Comparison of ENCODE assay signal across 21 cellular contexts in genomic region chr15:62280625-62281024, GRCh38.
DNase-seq lines count a peak whose midpoint lies in the region; ATAC-seq, FAIRE-seq and TF ChIP-seq lines count a peak whose summit lies in the region.
"Had no signal": no experiment of that assay in that cellular context is flagged by ENCODE, and none has a peak within 500 bp of the region (broad histone marks: within the 10 kb centered on the region; RNA-seq: fewer than 3 reads in every experiment).

No MANE protein-coding gene starts in this region.

- no peaks in the 10 kb centered on the region for H3K9me3 ChIP-seq in liver (ENCODE audit: control insufficient read depth in 4 of 4, low read length in 3 of 4)
- H3K9me3 ChIP-seq in HepG2 (ENCODE audit: low read length): no peaks in the 10 kb centered on the region
- no peaks in the 10 kb centered on the region for H3K9me3 ChIP-seq in K562 (replicated peaks; ENCODE audit: control insufficient read depth, insufficient read depth, low read depth, low read length)
- no peaks in the 10 kb centered on the region for H3K9me3 ChIP-seq in small intestine (ENCODE audit: control insufficient read depth, low read depth)
- H3K9me3 ChIP-seq: SK-N-SH had no signal

- H3K36me3 ChIP-seq in liver (ENCODE audit: control insufficient read depth in 4 of 4, insufficient read depth in 3 of 4, low read depth in 1 of 4, low read length in 3 of 4): no peaks in the 10 kb centered on the region
- H3K36me3 ChIP-seq in HepG2 (replicated peaks in 1 of 2; ENCODE audit: control insufficient read depth in 1 of 2, insufficient read depth in 2 of 2, low read length in 2 of 2): no peaks in the 10 kb centered on the region
- no peaks in the 10 kb centered on the region for H3K36me3 ChIP-seq in K562 (ENCODE audit: control insufficient read depth, insufficient read depth, low read length)
- H3K36me3 ChIP-seq in small intestine (ENCODE audit: control insufficient read depth in 2 of 2, insufficient read depth in 2 of 2, low read length in 2 of 2): no peaks in the 10 kb centered on the region

- DNase-seq in HepG2 (ENCODE audit: low spot score) (no peak), NCI-H748 (lab: John Stamatoyannopoulos, UW; ENCODE audit: unreplicated experiment) (peak; percentile 72), K562 (ENCODE audit: extremely low read depth in 1 of 4, low spot score in 3 of 4) (no peak), small intestine (peak; percentile 40)
- DNase-seq in activated CD8-positive, alpha-beta memory T cell treated with anti-CD3 and anti-CD28 coated beads, Interleukin-2, amount 10 ng/mL, durations not matched to agents 7 days and 5 days: no peak
- no peak for DNase-seq in activated T-cell treated with anti-CD3 and anti-CD28 coated beads, Interleukin-2, amount 50 U/mL, for 48 hours
- DNase-seq: ACHN; C1 segment of cervical spinal cord; CD8-positive, alpha-beta memory T cell; DMS79; H9; NCI-H1092; NCI-H1694 treated with DMSO at 0.1 percent for 48 hours; NCI-H2107; NCI-H446; NK-92 treated with Interleukin-12 subunit alpha and Interleukin-12 subunit beta, amount 100 ng/mL, for 24 hours; Right ventricle myocardium superior; SK-N-SH had no signal

- peaks cover 35% of the 10 kb centered on the region for H3K27me3 Mint-ChIP-seq in activated CD8-positive, alpha-beta memory T cell treated with anti-CD3 and anti-CD28 coated beads, Interleukin-2, amount 10 ng/mL, durations not matched to agents 7 days and 5 days

- TF ChIP-seq RAD21 in liver (IDR thresholded peaks at IDR 0.05) (peak; percentile 23 to 63), HepG2 (CRISPR knock-in tag; IDR thresholded peaks at IDR 0.05) (no peak), K562 (CRISPR knock-in tag; conservative IDR thresholded peaks at IDR 0.05 in 1 of 2, IDR thresholded peaks at IDR 0.05 in 1 of 2) (no peak)

- H3K9me3 Mint-ChIP-seq in activated CD8-positive, alpha-beta memory T cell treated with anti-CD3 and anti-CD28 coated beads, Interleukin-2, amount 10 ng/mL, durations not matched to agents 7 days and 5 days (ENCODE audit: low read depth): no peaks in the 10 kb centered on the region
- H3K9me3 Mint-ChIP-seq: T-helper 2 cell treated with Interferon-gamma antibody and Interleukin-4, amounts not matched to agents 5 μg/mL and 100 μg/mL, for 36 hours had no signal

- no peaks in the 10 kb centered on the region for H3K9me1 ChIP-seq in K562 (ENCODE audit: control insufficient read depth, insufficient read depth, low read length)

- H3K4me2 ChIP-seq in HepG2 (ENCODE audit: low read depth, low read length) (no peak overlapping the region), K562 (ENCODE audit: insufficient read depth, low read length) (no peak overlapping the region)
- H3K4me2 ChIP-seq: SK-N-SH had no signal

- no peak overlapping the region for H3K4me3 ChIP-seq in liver (ENCODE audit: low read depth in 1 of 3, low read length in 3 of 3)
- no peak overlapping the region for H3K4me3 ChIP-seq in HepG2 (replicated peaks in 1 of 3; ENCODE audit: insufficient read depth in 1 of 3, low read depth in 2 of 3, low read length in 3 of 3)
- no peak overlapping the region for H3K4me3 ChIP-seq in K562
- no peak overlapping the region for H3K4me3 ChIP-seq in small intestine (ENCODE audit: low read depth in 1 of 2, low read length in 2 of 2)

- TF ChIP-seq POLR2A in HepG2 (IDR thresholded peaks at IDR 0.05; ENCODE audit: insufficient read depth in 1 of 2, low read depth in 2 of 2, low read length in 2 of 2): no peak
- no peak for TF ChIP-seq POLR2A in K562 (conservative IDR thresholded peaks at IDR 0.05)

- H3K4me1 ChIP-seq in liver (ENCODE audit: control insufficient read depth in 4 of 4, insufficient read depth in 4 of 4, low read length in 3 of 4) (peaks cover 0 to 11% (median 2%) of the 10 kb centered on the region in 4 donors), HepG2 (ENCODE audit: insufficient read depth, low read length) (no peaks in the 10 kb centered on the region), K562 (replicated peaks in 1 of 2; ENCODE audit: control insufficient read depth in 2 of 2, insufficient read depth in 2 of 2, low read length in 2 of 2) (no peaks in the 10 kb centered on the region), small intestine (ENCODE audit: control insufficient read depth in 2 of 2, insufficient read depth in 1 of 2, low read depth in 1 of 2, low read length in 1 of 2) (no peaks in the 10 kb centered on the region)

- WGBS in liver: 43% methylated on average over 5 of the region's 5 CpGs
- 32% methylated on average over 5 of the region's 5 CpGs for WGBS in HepG2 (ENCODE audit: low lambda C conversion rate)
- 0% methylated on average over 5 of the region's 5 CpGs for WGBS in K562 (ENCODE audit: insufficient coverage, low coverage, missing lambda C conversion rate)
- 27 to 72% (median 43%) methylated on average over 5 of the region's 5 CpGs for WGBS in small intestine, 3 donors

- TF ChIP-seq EP300 in HepG2 (IDR thresholded peaks at IDR 0.05; ENCODE audit: low read depth in 2 of 2, low read length in 2 of 2): no peak
- no peak for TF ChIP-seq EP300 in HepG2 (CRISPR knock-in tag; IDR thresholded peaks at IDR 0.05; ENCODE audit: borderline replicate concordance)
- TF ChIP-seq EP300 in K562 (IDR thresholded peaks at IDR 0.05; ENCODE audit: low read length): no peak

- no peak overlapping the region for H3K9ac ChIP-seq in liver (ENCODE audit: low read depth in 1 of 2, low read length in 2 of 2)
- no peak overlapping the region for H3K9ac ChIP-seq in HepG2 (ENCODE audit: insufficient read depth, low read depth, low read length)
- no peak overlapping the region for H3K9ac ChIP-seq in K562 (ENCODE audit: insufficient read depth in 1 of 2, low read depth in 2 of 2, low read length in 2 of 2)
- H3K9ac ChIP-seq: SK-N-SH had no signal

- no peak overlapping the region for H3K4me3 Mint-ChIP-seq in activated CD8-positive, alpha-beta memory T cell treated with anti-CD3 and anti-CD28 coated beads, Interleukin-2, amount 10 ng/mL, durations not matched to agents 7 days and 5 days
- H3K4me3 Mint-ChIP-seq: CD8-positive, alpha-beta memory T cell; H9; T-helper 2 cell treated with Interferon-gamma antibody and Interleukin-4, amounts not matched to agents 5 μg/mL and 100 μg/mL, for 36 hours had no signal

- in situ Hi-C loops in HepG2 (cut with HindIII; ENCODE audit: extremely low pct_ligation_motif_present, low pct_unique_long_range_greater_than_20kb): no loop called here
- in situ Hi-C loops in K562 (cut with MboI): no loop called here

- POLR2A ChIA-PET in HepG2 (lab: Yijun Ruan, JAX): no interaction called here
- POLR2A ChIA-PET in K562 (lab: Yijun Ruan, JAX): no interaction called here

- no peaks in the 10 kb centered on the region for H3K79me2 ChIP-seq in HepG2 (ENCODE audit: insufficient read depth, low read length)
- no peaks in the 10 kb centered on the region for H3K79me2 ChIP-seq in K562 (ENCODE audit: control insufficient read depth, insufficient read depth, low read length)

- no TSS peak for BruUV-seq in HepG2 (replicated peaks; lab: Mats Ljungman, UMichigan)
- no TSS peak for BruUV-seq in K562 (replicated peaks; lab: Mats Ljungman, UMichigan)

- CTCF ChIA-PET in HepG2 (lab: Yijun Ruan, JAX; ENCODE audit: low intra/inter-chr PET ratio, low total read pairs): no interaction called here
- CTCF ChIA-PET in K562 (lab: Yijun Ruan, JAX; ENCODE audit: low intra/inter-chr PET ratio): no interaction called here
- CTCF ChIA-PET in activated CD8-positive, alpha-beta memory T cell treated with anti-CD3 and anti-CD28 coated beads, Interleukin-2, amount 10 ng/mL, durations not matched to agents 7 days and 5 days (lab: Charles Lee): interaction anchor here (1.1 kb wide), 1 partner anchor 102 kb away, joined by 3 read pairs; no protein-coding TSS in a partner anchor

- H3K27ac ChIP-seq in liver (ENCODE audit: low read depth in 1 of 2, low read length in 2 of 2) (no peak overlapping the region), HepG2 (ENCODE audit: extremely low read length, insufficient read depth, low read length) (no peak overlapping the region), K562 (ENCODE audit: extremely low read depth, low read depth, low read length) (no peak overlapping the region), small intestine (ENCODE audit: low read depth in 1 of 2, low read length in 1 of 2) (no peak overlapping the region)

- TF ChIP-seq CTCF in liver (IDR thresholded peaks at IDR 0.05; ENCODE audit: low read depth, low read length, missing input control) (no peak), HepG2 (CRISPR knock-in tag; IDR thresholded peaks at IDR 0.05) (no peak), K562 (IDR thresholded peaks at IDR 0.05 in 2 of 3, conservative IDR thresholded peaks at IDR 0.05 in 1 of 3; ENCODE audit: insufficient read depth in 2 of 3, low read depth in 1 of 3, low read length in 3 of 3) (no peak)

- no peak overlapping the region for H2AFZ ChIP-seq in HepG2 (ENCODE audit: low read length)
- no peak overlapping the region for H2AFZ ChIP-seq in K562 (ENCODE audit: low read depth, low read length)

- no peak for FAIRE-seq in HepG2 (lab: Jason Lieb, UNC)
- peak; percentile 23 for FAIRE-seq in K562 (lab: Jason Lieb, UNC)
- no peak for FAIRE-seq in small intestine (lab: Jason Lieb, UNC)

- no peaks in the 10 kb centered on the region for H4K20me1 ChIP-seq in HepG2 (ENCODE audit: insufficient read depth, low read length)
- no peaks in the 10 kb centered on the region for H4K20me1 ChIP-seq in K562 (replicated peaks; ENCODE audit: control insufficient read depth, insufficient read depth, low read length)

- ATAC-seq in HepG2 (no peak), K562 (no peak), GM18498 (IDR thresholded peaks at IDR 0.05; ENCODE audit: unreplicated experiment) (no peak)
- no peak for ATAC-seq in activated CD8-positive, alpha-beta memory T cell treated with anti-CD3 and anti-CD28 coated beads, Interleukin-2, amount 10 ng/mL, durations not matched to agents 7 days and 5 days

- H3K27me3 ChIP-seq in liver (ENCODE audit: control insufficient read depth in 4 of 4, insufficient read depth in 4 of 4, low read length in 3 of 4) (no peaks in the 10 kb centered on the region), HepG2 (ENCODE audit: control insufficient read depth in 1 of 2, insufficient read depth in 2 of 2, low read length in 2 of 2) (peaks cover 0 to 24% of the 10 kb centered on the region in 2 experiments; a peak in 1 of 5 replicates), K562 (ENCODE audit: control insufficient read depth in 2 of 2, insufficient read depth in 2 of 2, low read length in 2 of 2) (peaks cover 0 to 5% of the 10 kb centered on the region in 2 experiments; a peak in 1 of 5 replicates), small intestine (ENCODE audit: control insufficient read depth in 2 of 2, insufficient read depth in 2 of 2, low read length in 2 of 2) (peaks cover 0 to 1% of the 10 kb centered on the region in 2 donors)

- no peaks in the 10 kb centered on the region for H3K36me3 Mint-ChIP-seq in activated CD8-positive, alpha-beta memory T cell treated with anti-CD3 and anti-CD28 coated beads, Interleukin-2, amount 10 ng/mL, durations not matched to agents 7 days and 5 days
- H3K36me3 Mint-ChIP-seq: CD8-positive, alpha-beta memory T cell had no signal

- intact Hi-C loops in HepG2 (cut with micrococcal nuclease; ENCODE audit: unreplicated experiment): no loop called here
- intact Hi-C loops in K562 (cut with micrococcal nuclease): no loop called here

- H3K4me1 Mint-ChIP-seq in activated CD8-positive, alpha-beta memory T cell treated with anti-CD3 and anti-CD28 coated beads, Interleukin-2, amount 10 ng/mL, durations not matched to agents 7 days and 5 days: no peaks in the 10 kb centered on the region
- H3K4me1 Mint-ChIP-seq: CD8-positive, alpha-beta memory T cell had no signal

- no peak overlapping the region for H3K27ac Mint-ChIP-seq in activated CD8-positive, alpha-beta memory T cell treated with anti-CD3 and anti-CD28 coated beads, Interleukin-2, amount 10 ng/mL, durations not matched to agents 7 days and 5 days
- H3K27ac Mint-ChIP-seq: CD8-positive, alpha-beta memory T cell; H9; T-helper 2 cell treated with Interferon-gamma antibody and Interleukin-4, amounts not matched to agents 5 μg/mL and 100 μg/mL, for 36 hours had no signal

Comparison
In these comparisons a context has a peak if more than half of its experiments do, and no peak if none do; other contexts are left out.
1. DNase-seq: peak in NCI-H748 (single experiment) and small intestine (single experiment); none in HepG2 (single experiment), K562 (0 of 4), activated CD8-positive, alpha-beta memory T cell treated with anti-CD3 and anti-CD28 coated beads, Interleukin-2, amount 10 ng/mL, durations not matched to agents 7 days and 5 days (single experiment) and activated T-cell treated with anti-CD3 and anti-CD28 coated beads, Interleukin-2, amount 50 U/mL, for 48 hours (0 of 2).